ENCODE assay signal across 24 cellular contexts in genomic region chr2:129024796-129025195, GRCh38.
"Had no signal": no experiment of that assay in that cellular context is flagged by ENCODE, and none has a peak within 500 bp of the region (broad histone marks: within the 10 kb centered on the region; RNA-seq: fewer than 3 reads in every experiment).

No MANE protein-coding gene starts in this region.

- H3K27ac Mint-ChIP-seq: IgD-negative memory B cell had no signal

- ATAC-seq: K562, Right ventricle myocardium inferior, SK-N-SH treated with all-trans-retinoic acid at 6 μM for 48 hours had no signal

- H3K27ac ChIP-seq: HL-60, KMS-11, SJCRH30 had no signal

- H3K36me3 ChIP-seq: SJCRH30 had no signal

- H3K4me1 ChIP-seq: SJCRH30 had no signal

- H3K4me1 Mint-ChIP-seq: IgD-negative memory B cell had no signal

- H3K4me3 ChIP-seq: K562, SJCRH30 had no signal

- H3K9me3 ChIP-seq: SJCRH30 had no signal

- H3K4me3 Mint-ChIP-seq: IgD-negative memory B cell had no signal

- H3K36me3 Mint-ChIP-seq: IgD-negative memory B cell had no signal

- DNase-seq: Kasumi-1, MV-4-11, NCI-H1048, NCI-H1105, NCI-H1417 treated with DMSO at 0.1 percent for 48 hours, NCI-H187, NCI-H2029, NCI-H2081 treated with DMSO at 0.1 percent for 48 hours, NCI-H2171, NCI-H226, NCI-H446, NCI-H510A, NCI-H524 treated with DMSO at 0.1 percent for 48 hours, NCI-H69, NCI-H774, RPMI8226, SHP77 treated with DMSO at 0.1 percent for 48 hours, SJCRH30 had no signal

- H3K27me3 ChIP-seq: SJCRH30 had no signal
